In genomic region chrX:9515973-9516538, GRCh38 we compare ENCODE assay signal across 16 cellular contexts. TPM values are rescaled to one million over a fixed set of nuclear protein-coding genes. Genes with fewer than 3 reads are reported as not detected.
DNase-seq lines count a peak whose midpoint lies in the region; ATAC-seq and TF ChIP-seq lines count a peak whose summit lies in the region.
"Had no signal": no experiment of that assay in that cellular context is flagged by ENCODE, and none has a peak within 500 bp of the region (broad histone marks: within the 10 kb centered on the region; RNA-seq: fewer than 3 reads in every experiment).

No MANE protein-coding gene starts in this region.

- H3K27me3 ChIP-seq in neutrophil = no peaks in the 10 kb centered on the region
- H3K27me3 ChIP-seq: foreskin keratinocyte, upper lobe of left lung had no signal

- intact Hi-C loops in activated CD4-positive, alpha-beta T cell treated with anti-CD3 and anti-CD28 coated beads, Interleukin-2, amount 10 ng/mL, durations not matched to agents 24 days and 14 days (cut with micrococcal nuclease) = no loop called here
- intact Hi-C loops in activated B cell treated with CpG ODN at 0.5 μM for 24 hours (cut with micrococcal nuclease) = no loop called here

- H3K9me3 ChIP-seq in neutrophil = no peaks in the 10 kb centered on the region
- H3K9me3 ChIP-seq: A549, upper lobe of left lung had no signal

- ATAC-seq in HG03175 (IDR thresholded peaks at IDR 0.05; ENCODE audit: unreplicated experiment) (peak; percentile 70), activated B cell treated with CpG ODN at 0.5 μM for 24 hours (ENCODE audit: low read depth) (peak; percentile 37), HG02588 (IDR thresholded peaks at IDR 0.05; ENCODE audit: unreplicated experiment) (no peak), GM21576 (IDR thresholded peaks at IDR 0.05; ENCODE audit: unreplicated experiment) (no peak)
- ATAC-seq: A549, foreskin keratinocyte had no signal

- POLR2A ChIA-PET in activated B cell treated with CpG ODN at 0.5 μM for 24 hours (lab: Charles Lee) = no interaction called here

- peaks cover 18% of the 10 kb centered on the region for H3K4me1 Mint-ChIP-seq in activated CD4-positive, alpha-beta T cell treated with anti-CD3 and anti-CD28 coated beads, Interleukin-2, amount 10 ng/mL, durations not matched to agents 24 days and 14 days
- peaks cover 52% of the 10 kb centered on the region for H3K4me1 Mint-ChIP-seq in activated B cell treated with CpG ODN at 0.5 μM for 24 hours

- H3K36me3 ChIP-seq in neutrophil = no peaks in the 10 kb centered on the region
- H3K36me3 ChIP-seq: upper lobe of left lung had no signal

- H3K9me3 Mint-ChIP-seq in activated CD4-positive, alpha-beta T cell treated with anti-CD3 and anti-CD28 coated beads, Interleukin-2, amount 10 ng/mL, durations not matched to agents 24 days and 14 days = no peaks in the 10 kb centered on the region
- H3K9me3 Mint-ChIP-seq in activated B cell treated with CpG ODN at 0.5 μM for 24 hours = no peaks in the 10 kb centered on the region

- H3K27ac Mint-ChIP-seq in activated CD4-positive, alpha-beta T cell treated with anti-CD3 and anti-CD28 coated beads, Interleukin-2, amount 10 ng/mL, durations not matched to agents 24 days and 14 days = peak overlapping the region; percentile 14
- H3K27ac Mint-ChIP-seq in activated B cell treated with CpG ODN at 0.5 μM for 24 hours = peak overlapping the region; percentile 62

- no peak overlapping the region for H3K4me3 Mint-ChIP-seq in activated CD4-positive, alpha-beta T cell treated with anti-CD3 and anti-CD28 coated beads, Interleukin-2, amount 10 ng/mL, durations not matched to agents 24 days and 14 days
- H3K4me3 Mint-ChIP-seq in activated B cell treated with CpG ODN at 0.5 μM for 24 hours = peak overlapping the region; percentile 42
- H3K4me3 Mint-ChIP-seq: neural crest cell had no signal

- CTCF ChIA-PET in activated B cell treated with CpG ODN at 0.5 μM for 24 hours (lab: Charles Lee) = no interaction called here

- H3K4me1 ChIP-seq in neutrophil (ENCODE audit: control insufficient read depth in 1 of 2, insufficient read depth in 1 of 2, low read depth in 1 of 2, low read length in 1 of 2) = peaks cover 19 to 30% of the 10 kb centered on the region in 2 experiments
- H3K4me1 ChIP-seq: A549, foreskin keratinocyte, upper lobe of left lung had no signal

- no peaks in the 10 kb centered on the region for H3K27me3 Mint-ChIP-seq in activated CD4-positive, alpha-beta T cell treated with anti-CD3 and anti-CD28 coated beads, Interleukin-2, amount 10 ng/mL, durations not matched to agents 24 days and 14 days
- no peaks in the 10 kb centered on the region for H3K27me3 Mint-ChIP-seq in activated B cell treated with CpG ODN at 0.5 μM for 24 hours

- peaks cover 27% of the 10 kb centered on the region for H3K36me3 Mint-ChIP-seq in activated CD4-positive, alpha-beta T cell treated with anti-CD3 and anti-CD28 coated beads, Interleukin-2, amount 10 ng/mL, durations not matched to agents 24 days and 14 days (ENCODE audit: low read depth)
- H3K36me3 Mint-ChIP-seq in activated B cell treated with CpG ODN at 0.5 μM for 24 hours (ENCODE audit: low read depth) = peaks cover 6% of the 10 kb centered on the region

- H3K4me3 ChIP-seq in neutrophil (ENCODE audit: low read depth in 1 of 2, low read length in 1 of 2) = no peak overlapping the region
- H3K4me3 ChIP-seq: A549, skin epidermis, upper lobe of left lung had no signal

- peak overlapping the region; percentile 15 for H3K27ac ChIP-seq in neutrophil
- H3K27ac ChIP-seq: A549, foreskin keratinocyte, skin epidermis, upper lobe of left lung had no signal

- TF ChIP-seq CTCF in activated B cell treated with CpG ODN at 0.5 μM for 24 hours (IDR thresholded peaks at IDR 0.05) (no peak), neutrophil (IDR thresholded peaks at IDR 0.05) (no peak)

- DNase-seq in activated CD4-positive, alpha-beta T cell treated with anti-CD3 and anti-CD28 coated beads, Interleukin-2, amount 10 ng/mL, durations not matched to agents 24 days and 14 days = no peak
- no peak for DNase-seq in activated CD4-positive, alpha-beta T cell treated with anti-CD3 and anti-CD28 coated beads for 1 hour
- DNase-seq in activated B cell treated with CpG ODN at 0.5 μM for 24 hours (no peak), SHP77 (lab: John Stamatoyannopoulos, UW) (no peak)
- DNase-seq: DMS153, foreskin keratinocyte, NCI-H1694 treated with DMSO at 0.1 percent for 48 hours, NCI-H748 treated with DMSO at 0.1 percent for 48 hours, upper lobe of left lung had no signal

RNA-seq across cellular contexts. Expression of gene TBL1X, which starts 51.2 kb away (rescaled TPM):
- 20.0 and 25.5 TPM in 2 replicates for total RNA-seq in activated CD4-positive, alpha-beta T cell treated with anti-CD3 and anti-CD28 coated beads, Interleukin-2, amount 10 ng/mL, durations not matched to agents 24 days and 14 days
- 37.6 and 38.5 TPM in 2 replicates for total RNA-seq in activated B cell treated with CpG ODN at 0.5 μM for 24 hours

Comparison
In these comparisons a context has a peak if more than half of its experiments do, and no peak if none do; other contexts are left out.
1. ATAC-seq: peak in HG03175 (single experiment) and activated B cell treated with CpG ODN at 0.5 μM for 24 hours (single experiment); none in HG02588 (single experiment) and GM21576 (single experiment).